In genomic region chr7:8436965-8437364, GRCh38 we compare ENCODE assay signal across 8 cellular contexts. TPM values are rescaled to one million over a fixed set of nuclear protein-coding genes. Genes with fewer than 3 reads are reported as not detected.
DNase-seq lines count a peak whose midpoint lies in the region; ATAC-seq and TF ChIP-seq lines count a peak whose summit lies in the region.

No MANE protein-coding gene starts in this region.

- DNase-seq in DMS53 (lab: John Stamatoyannopoulos, UW) (peak; percentile 94), GM19238 (ENCODE audit: insufficient read length, low spot score) (peak; percentile 49), PC-3 (peak; percentile 69), cerebellum (ENCODE audit: low spot score) (peak; percentile 61), neuronal stem cell (ENCODE audit: low spot score) (peak; percentile 66), NCI-H345 (lab: John Stamatoyannopoulos, UW) (no peak), ovary (no peak)

- no peak overlapping the region for H3K14ac ChIP-seq in neuronal stem cell (ENCODE audit: low read length)

- H3K23ac ChIP-seq in neuronal stem cell (ENCODE audit: low read depth, low read length, poor library complexity) = no peak overlapping the region

- peak; percentile 61 for ATAC-seq in HG03108 (IDR thresholded peaks at IDR 0.05; ENCODE audit: unreplicated experiment)
- ATAC-seq in PC-3 = peak; percentile 89

- no peak overlapping the region for H2BK120ac ChIP-seq in neuronal stem cell (ENCODE audit: low read depth, low read length)

- no peaks in the 10 kb centered on the region for H4K20me1 ChIP-seq in PC-3 (ENCODE audit: low read length)

- H3F3A ChIP-seq in PC-3 (ENCODE audit: low read length, unreplicated experiment) = no peaks in the 10 kb centered on the region

- H4K8ac ChIP-seq in neuronal stem cell (ENCODE audit: low read depth, low read length) = no peak overlapping the region

- POLR2A ChIA-PET in PC-3 (lab: Charles Lee; ENCODE audit: unreplicated experiment) = no interaction called here

- H3K9ac ChIP-seq in PC-3 (ENCODE audit: low read length) = no peak overlapping the region
- H3K9ac ChIP-seq in neuronal stem cell (ENCODE audit: low read depth, low read length, poor library complexity) = no peak overlapping the region

- no peak overlapping the region for H3K18ac ChIP-seq in neuronal stem cell (ENCODE audit: low read length)

- H3K4me3 ChIP-seq in PC-3 (ENCODE audit: low read length) = no peak overlapping the region
- no peak overlapping the region for H3K4me3 ChIP-seq in neuronal stem cell (ENCODE audit: low read length in 2 of 2)
- H3K4me3 ChIP-seq in ovary = no peak overlapping the region

- no peaks in the 10 kb centered on the region for H3K79me2 ChIP-seq in PC-3 (ENCODE audit: low read length)

- H2AK5ac ChIP-seq in neuronal stem cell (ENCODE audit: low read depth, low read length) = no peak overlapping the region

- H3K79me1 ChIP-seq in neuronal stem cell (ENCODE audit: low read depth, low read length) = no peaks in the 10 kb centered on the region

- TF ChIP-seq CTCF in PC-3 (conservative IDR thresholded peaks at IDR 0.05; ENCODE audit: low read depth, low read length) = peak; percentile 91
- TF ChIP-seq CTCF in ovary (IDR thresholded peaks at IDR 0.05) = no peak

- H3K36me3 ChIP-seq in PC-3 (ENCODE audit: low read depth, low read length) (no peaks in the 10 kb centered on the region), neuronal stem cell (replicated peaks in 1 of 2; ENCODE audit: control insufficient read depth in 2 of 2, insufficient read depth in 2 of 2, low read length in 2 of 2) (no peaks in the 10 kb centered on the region), ovary (no peaks in the 10 kb centered on the region)

- no CpG with 5 or more reads among the region's 15 CpGs for WGBS in neuronal stem cell (ENCODE audit: extremely low coverage in 2 of 2, insufficient read length in 2 of 2, insufficient replicate concordance in 1 of 2), 2 donors
- WGBS in ovary, 3 donors = 0 to 3% (median 1%) methylated on average over 15 of the region's 15 CpGs

- H3K9me2 ChIP-seq in PC-3 (replicated peaks; ENCODE audit: low read length) = no peaks in the 10 kb centered on the region

- no peak for TF ChIP-seq POLR2A in ovary (IDR thresholded peaks at IDR 0.05)

- BruUV-seq in PC-3 (replicated peaks; lab: Mats Ljungman, UMichigan) = no TSS peak

- H2AFZ ChIP-seq in PC-3 (ENCODE audit: low read length) (no peak overlapping the region; the same call in 1 of the 2 replicates), neuronal stem cell (ENCODE audit: low read length) (no peak overlapping the region)

- H3K4me2 ChIP-seq in PC-3 (ENCODE audit: low read length) (peak overlapping the region; percentile 67), neuronal stem cell (ENCODE audit: insufficient read depth, low read length, poor library complexity, severe bottlenecking) (no peak overlapping the region)

- CTCF ChIA-PET in PC-3 (lab: Charles Lee) = no interaction called here

- no peak overlapping the region for H3K4ac ChIP-seq in neuronal stem cell (ENCODE audit: low read length)

- no peak overlapping the region for H2BK5ac ChIP-seq in neuronal stem cell (ENCODE audit: low read length)

- H3K27me3 ChIP-seq in PC-3 (ENCODE audit: low read length) (peaks cover 9% of the 10 kb centered on the region; the same call in 1 of the 2 replicates), neuronal stem cell (ENCODE audit: control insufficient read depth in 3 of 3, insufficient read depth in 3 of 3, low read depth in 1 of 3, low read length in 3 of 3) (peaks cover 23 to 99% (median 92%) of the 10 kb centered on the region in 3 experiments), ovary (no peaks in the 10 kb centered on the region)

- H3K4me1 ChIP-seq in PC-3 (ENCODE audit: insufficient read depth, low read length) (no peaks in the 10 kb centered on the region), neuronal stem cell (ENCODE audit: control insufficient read depth in 2 of 2, insufficient read depth in 1 of 2, low read depth in 1 of 2, low read length in 2 of 2) (peaks cover 7 to 13% of the 10 kb centered on the region in 2 donors), ovary (ENCODE audit: insufficient read depth) (peaks cover 5% of the 10 kb centered on the region)

- no peaks in the 10 kb centered on the region for H3K9me3 ChIP-seq in PC-3 (ENCODE audit: low read length)
- H3K9me3 ChIP-seq in neuronal stem cell (replicated peaks in 1 of 2; ENCODE audit: control insufficient read depth in 2 of 2, insufficient read depth in 1 of 2, low read depth in 1 of 2, low read length in 2 of 2) = peaks cover 4% of the 10 kb centered on the region in 2 donors
- peaks cover 0 to 13% of the 10 kb centered on the region in 2 donors for H3K9me3 ChIP-seq in ovary

- H2BK15ac ChIP-seq in neuronal stem cell (ENCODE audit: low read length) = no peak overlapping the region

- H3K27ac ChIP-seq in PC-3 (ENCODE audit: low read length) = no peak overlapping the region
- no peak overlapping the region for H3K27ac ChIP-seq in neuronal stem cell (replicated peaks; ENCODE audit: low read length)
- H3K27ac ChIP-seq in ovary = no peak overlapping the region

- no peak overlapping the region for H2BK12ac ChIP-seq in neuronal stem cell (ENCODE audit: low read length)

- no peak overlapping the region for H4K91ac ChIP-seq in neuronal stem cell (ENCODE audit: low read depth, low read length, poor library complexity)

- no peak for TF ChIP-seq EP300 in ovary (IDR thresholded peaks at IDR 0.05)

- intact Hi-C loops in PC-3 (cut with micrococcal nuclease) = loop anchor here (1.0 to 5.0 kb wide), 3 partner anchors 287 to 1975 kb away; no protein-coding TSS in a partner anchor
- intact Hi-C loops in ovary (cut with DNase I) = no loop called here

RNA-seq across cellular contexts. Expression of gene NXPH1, which starts 3.6 kb away (rescaled TPM):
- total RNA-seq in PC-3 (2014; rRNA removed) (not detected in 2 replicates), cerebellum (22.4 TPM), ovary (not detected)
- 0.01 TPM for polyA plus RNA-seq in neuronal stem cell (2013, experiment 1 of 2)
- not detected for polyA plus RNA-seq in neuronal stem cell (2013, experiment 2 of 2)
- polyA plus RNA-seq in ovary = under 1 TPM; 0.05 to 0.12 TPM

Comparison
In these comparisons a context has a peak if more than half of its experiments do, and no peak if none do; other contexts are left out.
1. DNase-seq: peak in DMS53 (single experiment), GM19238 (single experiment), PC-3 (single experiment), cerebellum (single experiment) and neuronal stem cell (single experiment); none in NCI-H345 (single experiment) and ovary (0 of 5).
2. RNA of gene NXPH1, which starts 3.6 kb away (total RNA-seq): 22.4 TPM in cerebellum (single experiment); not detected in PC-3 and not detected in ovary; every median in the first group is over 10 times any median in the second.